In the genomic region with DNA sequence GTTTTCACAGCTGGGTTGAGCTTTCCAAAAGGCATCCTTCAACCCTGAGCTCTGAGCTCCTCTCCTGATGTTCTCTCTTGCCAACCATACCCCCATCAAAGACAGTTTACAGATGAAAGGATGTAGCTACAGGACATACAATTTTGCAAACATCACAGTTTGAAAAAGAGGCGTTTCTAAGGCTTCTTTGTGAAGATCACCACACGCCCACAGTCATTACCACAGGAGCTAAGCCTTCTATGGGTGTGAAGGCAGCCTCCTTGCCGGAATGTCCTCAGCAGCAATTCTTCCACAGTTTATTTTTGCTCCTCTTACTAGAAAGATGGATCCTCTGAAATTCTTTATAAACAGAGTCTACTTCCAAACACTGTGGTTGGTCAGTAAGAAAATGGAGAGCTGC, we compare ENCODE assay signal across 12 cellular contexts. TPM values are rescaled to one million over a fixed set of nuclear protein-coding genes. Genes with fewer than 3 reads are reported as not detected.
DNase-seq lines count a peak whose midpoint lies in the region; ATAC-seq, FAIRE-seq and TF ChIP-seq lines count a peak whose summit lies in the region.
"Had no signal": no experiment of that assay in that cellular context is flagged by ENCODE, and none has a peak within 500 bp of the region (broad histone marks: within the 10 kb centered on the region; RNA-seq: fewer than 3 reads in every experiment).

No MANE protein-coding gene starts in this region.

- no peak for TF ChIP-seq CTCF in HepG2 (CRISPR knock-in tag; IDR thresholded peaks at IDR 0.05)
- TF ChIP-seq CTCF in stomach (IDR thresholded peaks at IDR 0.05) = no peak

- 0 out of 2 replicates have a peak overlapping the region, but pooled peaks have one; percentile 8 for H3K4me2 ChIP-seq in HepG2 (ENCODE audit: low read depth, low read length)
- H3K4me2 ChIP-seq: hepatocyte, KMS-11 had no signal

- peak overlapping the region; percentile 39 for H3K4me3 Mint-ChIP-seq in activated CD4-positive, alpha-beta T cell treated with anti-CD3 and anti-CD28 coated beads, Interleukin-2, amount 10 ng/mL, durations not matched to agents 24 days and 14 days
- peak overlapping the region; percentile 1 for H3K4me3 Mint-ChIP-seq in activated T-helper 1 cell treated with anti-CD3 and anti-CD28 coated beads, Interleukin-12 subunit alpha, Interleukin-12 subunit beta, Interleukin-2, Interleukin-4 antibody, amounts not matched to agents 30 ng/mL and 10 ng/mL and 1 ng/mL, durations not matched to agents 14 hours and 24 hours and 36 hours

- in situ Hi-C loops in HepG2 (cut with HindIII; ENCODE audit: extremely low pct_ligation_motif_present, low pct_unique_long_range_greater_than_20kb) = no loop called here

- 92% methylated on average over 3 of the region's 3 CpGs for WGBS in HepG2 (ENCODE audit: low lambda C conversion rate)
- WGBS in stomach, 5 donors = 58 to 84% (median 77%) methylated on average over 3 of the region's 3 CpGs

- DNase-seq in activated CD4-positive, alpha-beta T cell treated with anti-CD3 and anti-CD28 coated beads, Interleukin-2, amount 10 ng/mL, durations not matched to agents 24 days and 14 days = peak; percentile 69
- DNase-seq in activated CD4-positive, alpha-beta T cell treated with anti-CD3 and anti-CD28 coated beads, Interleukin-2, amount 50 U/mL, for 48 hours = no peak
- DNase-seq in activated T-helper 1 cell treated with anti-CD3 and anti-CD28 coated beads, Interleukin-12 subunit alpha, Interleukin-12 subunit beta, Interleukin-2, Interleukin-4 antibody, amounts not matched to agents 30 ng/mL and 10 ng/mL and 1 ng/mL, durations not matched to agents 14 hours and 24 hours and 36 hours (ENCODE audit: low spot score) = no peak
- no peak for DNase-seq in HepG2 (ENCODE audit: low spot score)
- no peak for DNase-seq in stomach
- no peak for DNase-seq in SKM-1 (lab: John Stamatoyannopoulos, UW; ENCODE audit: unreplicated experiment)
- no peak for DNase-seq in NCI-H1048 (lab: John Stamatoyannopoulos, UW)
- DNase-seq: NCI-H1930 had no signal

- no peaks in the 10 kb centered on the region for H3K9me3 Mint-ChIP-seq in activated CD4-positive, alpha-beta T cell treated with anti-CD3 and anti-CD28 coated beads, Interleukin-2, amount 10 ng/mL, durations not matched to agents 24 days and 14 days
- H3K9me3 Mint-ChIP-seq in activated T-helper 1 cell treated with anti-CD3 and anti-CD28 coated beads, Interleukin-12 subunit alpha, Interleukin-12 subunit beta, Interleukin-2, Interleukin-4 antibody, amounts not matched to agents 30 ng/mL and 10 ng/mL and 1 ng/mL, durations not matched to agents 14 hours and 24 hours and 36 hours = no peaks in the 10 kb centered on the region

- no peak for FAIRE-seq in HepG2 (lab: Jason Lieb, UNC)
- FAIRE-seq: GM12878 had no signal

- peaks cover 5% of the 10 kb centered on the region for H3K79me2 ChIP-seq in HepG2 (ENCODE audit: insufficient read depth, low read length)

- ATAC-seq in HepG2 (no peak), esophagus mucosa (no peak)

- H4K20me1 ChIP-seq in HepG2 (ENCODE audit: insufficient read depth, low read length) = 0 out of 2 replicates have a peak, but pooled peaks cover 2% of the 10 kb centered on the region

- no peak overlapping the region for H2AFZ ChIP-seq in HepG2 (ENCODE audit: low read length)
- H2AFZ ChIP-seq: hepatocyte had no signal

- peaks cover 2% of the 10 kb centered on the region for H3K27me3 Mint-ChIP-seq in activated CD4-positive, alpha-beta T cell treated with anti-CD3 and anti-CD28 coated beads, Interleukin-2, amount 10 ng/mL, durations not matched to agents 24 days and 14 days
- H3K27me3 Mint-ChIP-seq in activated T-helper 1 cell treated with anti-CD3 and anti-CD28 coated beads, Interleukin-12 subunit alpha, Interleukin-12 subunit beta, Interleukin-2, Interleukin-4 antibody, amounts not matched to agents 30 ng/mL and 10 ng/mL and 1 ng/mL, durations not matched to agents 14 hours and 24 hours and 36 hours (ENCODE audit: insufficient read depth) = peaks cover 3% of the 10 kb centered on the region

- TF ChIP-seq POLR2A in HepG2 (IDR thresholded peaks at IDR 0.05; ENCODE audit: insufficient read depth in 1 of 2, low read depth in 2 of 2, low read length in 2 of 2) = no peak
- TF ChIP-seq POLR2A in stomach (IDR thresholded peaks at IDR 0.05) = no peak

- H3K9me3 ChIP-seq in HepG2 (ENCODE audit: low read length) (no peaks in the 10 kb centered on the region), stomach (no peaks in the 10 kb centered on the region)

- peaks cover 65% of the 10 kb centered on the region for H3K4me1 Mint-ChIP-seq in activated CD4-positive, alpha-beta T cell treated with anti-CD3 and anti-CD28 coated beads, Interleukin-2, amount 10 ng/mL, durations not matched to agents 24 days and 14 days
- H3K4me1 Mint-ChIP-seq in activated T-helper 1 cell treated with anti-CD3 and anti-CD28 coated beads, Interleukin-12 subunit alpha, Interleukin-12 subunit beta, Interleukin-2, Interleukin-4 antibody, amounts not matched to agents 30 ng/mL and 10 ng/mL and 1 ng/mL, durations not matched to agents 14 hours and 24 hours and 36 hours (ENCODE audit: low read depth) = peaks cover 71% of the 10 kb centered on the region

- TF ChIP-seq EP300 in HepG2 (IDR thresholded peaks at IDR 0.05; ENCODE audit: low read depth in 2 of 2, low read length in 2 of 2) (no peak), HepG2 (CRISPR knock-in tag; IDR thresholded peaks at IDR 0.05; ENCODE audit: borderline replicate concordance) (no peak), stomach (IDR thresholded peaks at IDR 0.05) (no peak)

- H3K36me3 ChIP-seq in HepG2 (replicated peaks in 1 of 2; ENCODE audit: control insufficient read depth in 1 of 2, insufficient read depth in 2 of 2, low read length in 2 of 2) (no peaks in the 10 kb centered on the region), stomach (no peaks in the 10 kb centered on the region)

- no peak for TF ChIP-seq RAD21 in HepG2 (CRISPR knock-in tag; IDR thresholded peaks at IDR 0.05)

- peaks cover 25% of the 10 kb centered on the region for H3K36me3 Mint-ChIP-seq in activated CD4-positive, alpha-beta T cell treated with anti-CD3 and anti-CD28 coated beads, Interleukin-2, amount 10 ng/mL, durations not matched to agents 24 days and 14 days (ENCODE audit: low read depth)
- peaks cover 23% of the 10 kb centered on the region for H3K36me3 Mint-ChIP-seq in activated T-helper 1 cell treated with anti-CD3 and anti-CD28 coated beads, Interleukin-12 subunit alpha, Interleukin-12 subunit beta, Interleukin-2, Interleukin-4 antibody, amounts not matched to agents 30 ng/mL and 10 ng/mL and 1 ng/mL, durations not matched to agents 14 hours and 24 hours and 36 hours (ENCODE audit: low read depth)

- intact Hi-C loops in activated CD4-positive, alpha-beta T cell treated with anti-CD3 and anti-CD28 coated beads, Interleukin-2, amount 10 ng/mL, durations not matched to agents 24 days and 14 days (cut with micrococcal nuclease) = no loop called here
- intact Hi-C loops in activated T-helper 1 cell treated with anti-CD3 and anti-CD28 coated beads, Interleukin-12 subunit alpha, Interleukin-12 subunit beta, Interleukin-2, Interleukin-4 antibody, amounts not matched to agents 30 ng/mL and 10 ng/mL and 1 ng/mL, durations not matched to agents 14 hours and 24 hours and 36 hours (cut with micrococcal nuclease) = loop anchor here (1.0 to 2.0 kb wide), 4 partner anchors 8 to 175 kb away; partner anchors contain the start of gene KLF7
- intact Hi-C loops in HepG2 (cut with micrococcal nuclease; ENCODE audit: unreplicated experiment) (no loop called here), stomach (cut with DNase I; ENCODE audit: low total_unique reads) (no loop called here)

- POLR2A ChIA-PET in HepG2 (lab: Yijun Ruan, JAX) = interaction anchor here (1.9 kb wide), 1 partner anchor 10 kb away, joined by 6 read pairs; the partner anchor contains the start of gene KLF7

- BruUV-seq in HepG2 (replicated peaks; lab: Mats Ljungman, UMichigan) = no TSS peak

- H3K4me1 ChIP-seq in HepG2 (ENCODE audit: insufficient read depth, low read length) (peaks cover 12% of the 10 kb centered on the region), stomach (peaks cover 18 to 100% (median 68%) of the 10 kb centered on the region in 4 donors)

- CTCF ChIA-PET in HepG2 (lab: Yijun Ruan, JAX; ENCODE audit: low intra/inter-chr PET ratio, low total read pairs) = no interaction called here

- H3K4me3 ChIP-seq in HepG2 (replicated peaks in 1 of 3; ENCODE audit: insufficient read depth in 1 of 3, low read depth in 2 of 3, low read length in 3 of 3) (no peak overlapping the region), stomach (no peak overlapping the region)
- H3K4me3 ChIP-seq: GM12878, hepatocyte had no signal

- no peaks in the 10 kb centered on the region for H3K27me3 ChIP-seq in HepG2 (ENCODE audit: control insufficient read depth in 1 of 2, insufficient read depth in 2 of 2, low read length in 2 of 2)
- H3K27me3 ChIP-seq in stomach = no peaks in the 10 kb centered on the region
- H3K27me3 ChIP-seq: hepatocyte had no signal

- H3K9ac ChIP-seq in HepG2 (ENCODE audit: insufficient read depth, low read depth, low read length) = no peak overlapping the region
- H3K9ac ChIP-seq: KMS-11 had no signal

- H3K27ac ChIP-seq in HepG2 (ENCODE audit: extremely low read length, insufficient read depth, low read length) = no peak overlapping the region
- peak overlapping the region in 3 of 5 donors; percentile 9 to 35 (median 13) for H3K27ac ChIP-seq in stomach
- H3K27ac ChIP-seq: hepatocyte, KMS-11 had no signal

- no peak overlapping the region for H3K27ac Mint-ChIP-seq in activated CD4-positive, alpha-beta T cell treated with anti-CD3 and anti-CD28 coated beads, Interleukin-2, amount 10 ng/mL, durations not matched to agents 24 days and 14 days
- H3K27ac Mint-ChIP-seq in activated T-helper 1 cell treated with anti-CD3 and anti-CD28 coated beads, Interleukin-12 subunit alpha, Interleukin-12 subunit beta, Interleukin-2, Interleukin-4 antibody, amounts not matched to agents 30 ng/mL and 10 ng/mL and 1 ng/mL, durations not matched to agents 14 hours and 24 hours and 36 hours = peak overlapping the region; percentile 57

RNA-seq across cellular contexts. Expression of gene KLF7, which starts 9.7 kb away (rescaled TPM):
- total RNA-seq in activated CD4-positive, alpha-beta T cell treated with anti-CD3 and anti-CD28 coated beads, Interleukin-2, amount 10 ng/mL, durations not matched to agents 24 days and 14 days = 12.6 and 14.1 TPM in 2 replicates
- total RNA-seq in activated T-helper 1 cell treated with anti-CD3 and anti-CD28 coated beads, Interleukin-12 subunit alpha, Interleukin-12 subunit beta, Interleukin-2, Interleukin-4 antibody, amounts not matched to agents 30 ng/mL and 10 ng/mL and 1 ng/mL, durations not matched to agents 14 hours and 24 hours and 36 hours = 13.4 and 16.5 TPM in 2 replicates
- total RNA-seq in HepG2 (2016; rRNA removed; fragmentation: Illumina TruSeq; extraction: Trizol) = 1.9 and 2.6 TPM in 2 replicates
- total RNA-seq in HepG2 (2016; cell fraction: cytosol; rRNA removed; fragmentation: Illumina TruSeq; extraction: Trizol; ENCODE audit: low read depth) = 1.4 and 2.0 TPM in 2 replicates
- 2.4 and 3.0 TPM in 2 replicates for total RNA-seq in HepG2 (2016; cell fraction: insoluble cytoplasmic fraction; rRNA removed; fragmentation: Illumina TruSeq; extraction: Trizol)
- total RNA-seq in HepG2 (2016; cell fraction: membrane; rRNA removed; fragmentation: Illumina TruSeq; extraction: Trizol) = 0.93 and 1.1 TPM in 2 replicates
- total RNA-seq in HepG2 (2016; cell fraction: nucleus; rRNA removed; fragmentation: Illumina TruSeq; extraction: Trizol) = 2.5 and 4.1 TPM in 2 replicates
- polyA plus RNA-seq in HepG2 (2011; rRNA removed) = 5.4 and 6.3 TPM in 2 replicates
- polyA plus RNA-seq in HepG2 (2011; cell fraction: cytosol; rRNA removed) = 4.0 and 4.2 TPM in 2 replicates
- polyA plus RNA-seq in HepG2 (2011; cell fraction: nucleus; rRNA removed) = 21.1 and 21.4 TPM in 2 replicates
- polyA plus RNA-seq in HepG2 (2012) = 6.5 and 7.0 TPM in 2 replicates
- 0.11 and 0.31 TPM in 2 replicates for polyA plus RNA-seq in HepG2 (2016; cell fraction: cytosol; fragmentation: Illumina TruSeq; extraction: Trizol; ENCODE audit: low read depth)
- polyA plus RNA-seq in HepG2 (2016; cell fraction: insoluble cytoplasmic fraction; fragmentation: Illumina TruSeq; extraction: Trizol; ENCODE audit: low read depth) = 1.3 and 1.4 TPM in 2 replicates
- 0.61 and 1.3 TPM in 2 replicates for polyA plus RNA-seq in HepG2 (2016; cell fraction: membrane; fragmentation: Illumina TruSeq; extraction: Trizol; ENCODE audit: low read depth)
- polyA plus RNA-seq in HepG2 (2016; cell fraction: nucleus; fragmentation: Illumina TruSeq; extraction: Trizol; ENCODE audit: insufficient read depth, low read depth) = 3.3 TPM in 2 replicates
- 7.1 and 25.2 TPM in 2 replicates for polyA minus RNA-seq in HepG2 (2011; rRNA and poly(A)+ RNA removed; ENCODE audit: low replicate concordance)
- polyA minus RNA-seq in HepG2 (2011; cell fraction: cytosol; rRNA and poly(A)+ RNA removed) = 2.5 and 3.4 TPM in 2 replicates
- 18.7 and 20.8 TPM in 2 replicates for polyA minus RNA-seq in HepG2 (2011; cell fraction: nucleus; rRNA and poly(A)+ RNA removed)
- total RNA-seq in stomach = 10 to 100 TPM in 3 of 5 donors, 1 to 10 TPM in 2; 5.2 to 33.0 (median 13.8) TPM
- polyA plus RNA-seq in stomach = 1 to 10 TPM; 2.7 to 4.7 (median 3.1) TPM
- 20.1 TPM for total RNA-seq in esophagus mucosa
